ENCODE assay signal across 24 cellular contexts in genomic region chr12:99957866-99958466, GRCh38. TPM values are rescaled to one million over a fixed set of nuclear protein-coding genes. Genes with fewer than 3 reads are reported as not detected.
"Had no signal": no experiment of that assay in that cellular context is flagged by ENCODE, and none has a peak within 500 bp of the region (broad histone marks: within the 10 kb centered on the region; RNA-seq: fewer than 3 reads in every experiment).

No MANE protein-coding gene starts in this region.

- FAIRE-seq: islet of Langerhans, pancreas had no signal

- H3K27ac ChIP-seq: ascending aorta, epithelial cell of prostate, gastroesophageal sphincter, pancreas, upper lobe of left lung had no signal

- ATAC-seq: activated CD4-positive, alpha-beta T cell treated with anti-CD3 and anti-CD28 coated beads for 36 hours; activated naive CD4-positive, alpha-beta T cell treated with anti-CD3 and anti-CD28 coated beads, Interleukin-2, amount 50 U/mL, for 72 hours; activated T-helper 17 cell treated with anti-CD3 and anti-CD28 coated beads, Interleukin-2, amount 50 U/mL, for 72 hours; gastroesophageal sphincter; mucosa of descending colon; pancreas; right cardiac atrium; stimulated activated naive CD8-positive, alpha-beta T cell treated with anti-CD3 and anti-CD28 coated beads, Interleukin-15, Interleukin-2, amounts not matched to agents 100 U/mL and 50 U/mL, for 24 hours had no signal

- DNase-seq: activated B cell treated with CpG ODN at 0.5 μM for 24 hours; activated CD4-positive, alpha-beta T cell treated with anti-CD3 and anti-CD28 coated beads for 36 hours; activated CD4-positive, alpha-beta T cell treated with anti-CD3 and anti-CD28 coated beads, Interleukin-2, amount 50 U/mL, for 4 hours; activated CD8-positive, alpha-beta memory T cell treated with anti-CD3 and anti-CD28 coated beads for 24 hours; activated CD8-positive, alpha-beta memory T cell treated with anti-CD3 and anti-CD28 coated beads, Interleukin-2, amount 50 U/mL, for 4 hours; activated T-cell treated with anti-CD3 and anti-CD28 coated beads, Interleukin-2, amount 50 U/mL, for 24 hours; cortex of kidney; head of caudate nucleus; mesendoderm; mucosa of descending colon; nephron progenitor cell; pancreas; right cardiac atrium; stimulated activated CD4-positive, alpha-beta T cell treated with anti-CD3 and anti-CD28 coated beads, Interleukin-12 subunit alpha, Interleukin-12 subunit beta, amount 100 ng/mL, for 4 hours; stimulated activated CD4-positive, alpha-beta T cell treated with anti-CD3 and anti-CD28 coated beads, Interleukin-4, amount 100 ng/mL, for 4 hours; stimulated activated naive CD8-positive, alpha-beta T cell treated with anti-CD3 and anti-CD28 coated beads, Interleukin-15, Interleukin-2, amounts not matched to agents 100 U/mL and 50 U/mL, for 24 hours; T1000; upper lobe of left lung had no signal

RNA-seq across cellular contexts. Expression of gene ANKS1B, which starts 26.8 kb away (rescaled TPM):
- total RNA-seq: activated B cell treated with CpG ODN at 0.5 μM for 24 hours had no signal
